8 cellular contexts compared by ENCODE assay signal in the genomic region with DNA sequence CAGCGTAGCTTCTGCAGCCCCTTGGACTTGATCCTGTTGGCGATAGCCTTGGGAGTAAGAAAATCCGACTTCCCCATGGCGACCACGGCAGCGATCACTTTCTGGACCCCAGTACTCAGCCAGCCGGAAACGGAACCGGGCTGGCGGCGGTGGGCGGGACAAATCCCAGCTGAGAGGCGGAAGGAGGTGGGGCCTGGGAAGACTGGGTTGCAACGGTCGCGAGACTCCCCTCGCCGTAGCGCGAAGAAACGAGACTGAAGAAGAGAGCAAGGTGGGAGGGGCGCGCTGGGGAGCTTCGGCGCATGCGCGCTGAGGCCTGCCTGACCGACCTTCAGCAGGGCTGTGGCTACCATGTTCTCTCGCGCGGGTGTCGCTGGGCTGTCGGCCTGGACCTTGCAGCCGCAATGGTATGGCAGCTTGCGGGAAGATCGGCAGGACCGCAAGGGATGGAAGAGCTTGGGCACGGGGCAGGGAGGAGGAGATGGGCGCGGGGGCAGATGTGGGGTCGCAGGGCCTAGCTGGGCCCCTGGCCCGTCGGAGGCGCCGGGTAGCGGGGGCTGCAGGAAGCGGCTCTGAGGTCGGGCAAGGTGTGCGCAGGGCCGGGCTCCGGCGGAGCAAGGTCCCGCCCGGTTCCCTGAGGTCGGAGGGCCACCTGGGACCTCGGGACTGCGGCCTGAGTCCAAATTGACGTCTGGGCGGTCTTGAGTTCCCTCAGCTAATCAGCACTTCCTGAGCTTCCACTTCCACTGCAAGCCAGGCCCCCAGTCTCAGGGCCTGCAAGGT. TPM values are rescaled to one million over a fixed set of nuclear protein-coding genes. Genes with fewer than 3 reads are reported as not detected.
DNase-seq lines count a peak whose midpoint lies in the region; ATAC-seq lines count a peak whose summit lies in the region.

TSS of gene ATP5F1C (plus strand) at position 321 of the 783 bp plus-strand sequence. CDS start at position 352, 31 bp downstream.
TSS of gene KIN (minus strand) at position 137 of the 783 bp plus-strand sequence. CDS start at position 77, 60 bp downstream.

- H3K4me3 ChIP-seq in BLaER1: peak within 1 kb of the TSS; percentile 98

- H3K9me3 ChIP-seq in BLaER1: no peaks in the 10 kb centered on the region

- H3K27me3 ChIP-seq in BLaER1: no peaks in the 10 kb centered on the region

- H3K27ac ChIP-seq in BLaER1: peak within 1 kb of the TSS; percentile 96

- DNase-seq in GM19240 (ENCODE audit: insufficient read length, low spot score): peak; percentile 90
- DNase-seq in NCI-H524 treated with DMSO at 0.1 percent for 48 hours (lab: John Stamatoyannopoulos, UW): peak; percentile 33
- peak; percentile 98 for DNase-seq in activated CD4-positive, alpha-beta T cell treated with anti-CD3 and anti-CD28 coated beads for 48 hours
- peak; percentile 43 for DNase-seq in cortex of kidney (lab: John Stamatoyannopoulos, UW)
- DNase-seq in left lobe of liver (ENCODE audit: low spot score): peak; percentile 98
- peak; percentile 95 for DNase-seq in stimulated activated CD4-positive, alpha-beta T cell treated with anti-CD3 and anti-CD28 coated beads, Interleukin-2, amount 100 ng/mL, for 4 hours (ENCODE audit: low read depth)

- H3K36me3 ChIP-seq in BLaER1: peaks cover 41% of the 10 kb centered on the region

- H4K20me1 ChIP-seq in BLaER1: peaks cover 96% of the 10 kb centered on the region

- ATAC-seq in HG03457 (IDR thresholded peaks at IDR 0.05; ENCODE audit: unreplicated experiment) (peak; percentile 91), left lobe of liver (peak; percentile 97)

- H3K9ac ChIP-seq in BLaER1: peak within 1 kb of the TSS; percentile 98

- peak within 1 kb of the TSS; percentile 95 for H3K4me2 ChIP-seq in BLaER1

- peaks cover 51% of the 10 kb centered on the region for H3K4me1 ChIP-seq in BLaER1

RNA-seq across cellular contexts. Expression of gene ATP5F1C, which starts in this region (rescaled TPM):
- 168 TPM for total RNA-seq in left lobe of liver

RNA-seq across cellular contexts. Expression of gene KIN, which starts in this region (rescaled TPM):
- 2.6 TPM for total RNA-seq in left lobe of liver

Comparison
In these comparisons a context has a peak if more than half of its experiments do, and no peak if none do; other contexts are left out.
1. Peak in every context shown above with its lines: DNase-seq, ATAC-seq, H3K4me3 ChIP-seq and H3K27ac ChIP-seq.
2. DNase-seq: peak in every context shown above with its lines; median percentile 98 in activated CD4-positive, alpha-beta T cell treated with anti-CD3 and anti-CD28 coated beads for 48 hours; 98 in left lobe of liver; 95 in stimulated activated CD4-positive, alpha-beta T cell treated with anti-CD3 and anti-CD28 coated beads, Interleukin-2, amount 100 ng/mL, for 4 hours; 90 in GM19240; 43 in cortex of kidney; 33 in NCI-H524 treated with DMSO at 0.1 percent for 48 hours.